19 cellular contexts compared by ENCODE assay signal in genomic region chr7:51033722-51034530, GRCh38.
DNase-seq lines count a peak whose midpoint lies in the region; ATAC-seq and TF ChIP-seq lines count a peak whose summit lies in the region.
"Had no signal": no experiment of that assay in that cellular context is flagged by ENCODE, and none has a peak within 500 bp of the region (broad histone marks: within the 10 kb centered on the region; RNA-seq: fewer than 3 reads in every experiment).

No MANE protein-coding gene starts in this region.

- peaks cover 15% of the 10 kb centered on the region for H3K4me1 Mint-ChIP-seq in mesothelial cell of epicardium
- H3K4me1 Mint-ChIP-seq: activated CD4-positive, alpha-beta T cell treated with anti-CD3 and anti-CD28 coated beads for 36 hours; naive thymus-derived CD4-positive, alpha-beta T cell had no signal

- H3K27ac ChIP-seq in angular gyrus (ENCODE audit: low read depth, low read length) (peak overlapping the region; percentile 37), right cardiac atrium (ENCODE audit: low read length) (no peak overlapping the region), RWPE1 (no peak overlapping the region)
- H3K27ac ChIP-seq: gastrocnemius medialis had no signal

- H3K4me3 Mint-ChIP-seq in mesothelial cell of epicardium, result no peak overlapping the region
- H3K4me3 Mint-ChIP-seq: activated CD4-positive, alpha-beta T cell treated with anti-CD3 and anti-CD28 coated beads for 36 hours; effector memory CD8-positive, alpha-beta T cell; naive thymus-derived CD4-positive, alpha-beta T cell; T-helper 17 cell had no signal

- no peak overlapping the region for H3K27ac Mint-ChIP-seq in mesothelial cell of epicardium
- H3K27ac Mint-ChIP-seq: activated CD4-positive, alpha-beta T cell treated with anti-CD3 and anti-CD28 coated beads for 36 hours; effector memory CD8-positive, alpha-beta T cell; naive thymus-derived CD4-positive, alpha-beta T cell; T-helper 17 cell had no signal

- WGBS in right cardiac atrium, result 40% methylated on average over 8 of the region's 8 CpGs

- POLR2A ChIA-PET in RWPE1 (lab: Yijun Ruan, JAX; ENCODE audit: low non-redundant PET), result no interaction called here

- no peaks in the 10 kb centered on the region for H3K4me1 ChIP-seq in right cardiac atrium (ENCODE audit: control insufficient read depth, insufficient read depth, low read length)

- H3K27me3 ChIP-seq in right cardiac atrium (ENCODE audit: control insufficient read depth, insufficient read depth), result no peaks in the 10 kb centered on the region
- H3K27me3 ChIP-seq: gastrocnemius medialis had no signal

- ATAC-seq in right cardiac atrium (peak; percentile 54 to 67), HG02852 (IDR thresholded peaks at IDR 0.05; ENCODE audit: unreplicated experiment) (no peak)
- ATAC-seq: activated CD4-positive, alpha-beta T cell treated with anti-CD3 and anti-CD28 coated beads for 36 hours; effector memory CD8-positive, alpha-beta T cell; naive thymus-derived CD4-positive, alpha-beta T cell; T-helper 17 cell had no signal

- in situ Hi-C loops in G401 (cut with HindIII; ENCODE audit: low sequenced_read_pairs), result no loop called here

- H3K36me3 Mint-ChIP-seq in mesothelial cell of epicardium, result no peaks in the 10 kb centered on the region
- H3K36me3 Mint-ChIP-seq: naive thymus-derived CD4-positive, alpha-beta T cell had no signal

- H3K4me3 ChIP-seq in right cardiac atrium (ENCODE audit: low read length), result no peak overlapping the region
- H3K4me3 ChIP-seq in retinal pigment epithelial cell (ENCODE audit: low read length), result peak overlapping the region; percentile 9
- H3K4me3 ChIP-seq: gastrocnemius medialis had no signal

- intact Hi-C loops in right cardiac atrium (cut with DNase I), result no loop called here

- DNase-seq in G401 (ENCODE audit: low spot score), result peak; percentile 77
- peak in 1 of 3 donors; percentile 58 for DNase-seq in right cardiac atrium
- no peak for DNase-seq in retinal pigment epithelial cell (ENCODE audit: low read depth)
- DNase-seq in RWPE1 (ENCODE audit: low spot score), result no peak
- no peak for DNase-seq in mesothelial cell of epicardium (ENCODE audit: low spot score in 2 of 2, unreplicated experiment in 2 of 2)
- no peak for DNase-seq in erythroblast (lab: John Stamatoyannopoulos, UW)
- DNase-seq: activated CD4-positive, alpha-beta T cell treated with anti-CD3 and anti-CD28 coated beads for 36 hours; DMS53; effector memory CD8-positive, alpha-beta T cell; gastrocnemius medialis; KG1; kidney; naive thymus-derived CD4-positive, alpha-beta T cell; NCI-H1436 treated with DMSO at 0.1 percent for 48 hours; NCI-H510A; stimulated activated CD4-positive, alpha-beta T cell treated with anti-CD3 and anti-CD28 coated beads, Interleukin-12 subunit alpha, Interleukin-12 subunit beta, amount 100 ng/mL, for 4 hours; T-helper 17 cell had no signal

- H3K27me3 Mint-ChIP-seq in mesothelial cell of epicardium (ENCODE audit: low read depth), result no peaks in the 10 kb centered on the region
- H3K27me3 Mint-ChIP-seq: activated CD4-positive, alpha-beta T cell treated with anti-CD3 and anti-CD28 coated beads for 36 hours had no signal

- TF ChIP-seq CTCF in retinal pigment epithelial cell (conservative IDR thresholded peaks at IDR 0.05; ENCODE audit: low read depth, low read length) (no peak), RWPE1 (conservative IDR thresholded peaks at IDR 0.05; ENCODE audit: low read depth) (no peak), mesothelial cell of epicardium (IDR thresholded peaks at IDR 0.05; ENCODE audit: unreplicated experiment) (no peak)

- CTCF ChIA-PET in RWPE1 (lab: Yijun Ruan, JAX), result interaction anchor here (0.6 kb wide), 1 partner anchor 315 kb away, joined by 3 read pairs; no protein-coding TSS in a partner anchor

- no peaks in the 10 kb centered on the region for H3K9me3 Mint-ChIP-seq in mesothelial cell of epicardium
- H3K9me3 Mint-ChIP-seq: effector memory CD8-positive, alpha-beta T cell; naive thymus-derived CD4-positive, alpha-beta T cell had no signal

- no peak for TF ChIP-seq POLR2A in erythroblast (IDR thresholded peaks at IDR 0.05; ENCODE audit: low read length)

- H3K9me3 ChIP-seq in right cardiac atrium (ENCODE audit: control insufficient read depth, low read length), result no peaks in the 10 kb centered on the region
- H3K9me3 ChIP-seq: gastrocnemius medialis had no signal
